Comparison of ENCODE assay signal across 15 cellular contexts in the genomic region with DNA sequence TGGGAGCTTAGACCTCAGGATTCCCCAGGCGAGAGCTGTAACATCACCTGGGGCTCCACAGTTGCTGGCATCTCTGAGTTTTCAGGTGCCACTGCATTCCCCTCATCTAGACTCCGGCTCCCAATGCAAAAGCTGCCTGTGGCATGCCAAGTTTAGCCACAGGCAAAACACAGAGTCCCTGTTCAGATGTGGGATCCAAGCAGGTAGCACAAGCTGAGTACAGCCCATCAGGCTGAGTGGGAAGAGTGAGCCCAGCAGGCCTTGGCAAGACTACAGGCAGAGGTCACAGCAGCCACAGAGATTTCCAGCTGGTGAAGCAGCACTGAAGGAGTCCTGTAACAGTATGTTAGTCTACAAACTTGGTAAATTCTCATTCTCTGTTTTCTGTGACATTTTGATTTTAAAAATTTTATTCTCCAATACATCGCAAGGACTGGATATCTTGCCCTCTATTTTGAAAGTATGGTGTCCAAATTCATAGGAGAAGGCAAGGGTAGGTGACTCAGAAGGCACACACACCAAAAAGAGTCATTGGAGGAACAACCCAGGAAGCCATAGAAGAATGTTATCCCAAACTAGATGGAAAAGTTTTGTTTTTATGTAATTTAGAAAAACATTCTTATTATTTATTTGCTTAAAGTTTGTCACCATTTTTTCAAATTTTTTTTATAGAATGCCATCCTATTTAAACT. TPM values are rescaled to one million over a fixed set of nuclear protein-coding genes. Genes with fewer than 3 reads are reported as not detected.
A peak's percentile ranks its signal among the peaks of the same experiment; 100 is the strongest.
DNase-seq lines count a peak whose midpoint lies in the region; ATAC-seq and TF ChIP-seq lines count a peak whose summit lies in the region.
"Had no signal": no experiment of that assay in that cellular context is flagged by ENCODE, and none has a peak within 500 bp of the region (broad histone marks: within the 10 kb centered on the region; RNA-seq: fewer than 3 reads in every experiment).

No MANE protein-coding gene starts in this region.

- H3K27me3 ChIP-seq in brain microvascular endothelial cell (replicated peaks) (no peaks in the 10 kb centered on the region), Peyer's patch (no peaks in the 10 kb centered on the region)
- H3K27me3 ChIP-seq: cardiac muscle cell, esophagus muscularis mucosa had no signal

- in situ Hi-C loops in brain microvascular endothelial cell (cut with HindIII; ENCODE audit: low pct_ligation_motif_present, low sequenced_read_pairs): no loop called here

- no peaks in the 10 kb centered on the region for H3K36me3 Mint-ChIP-seq in HFFc6 (ENCODE audit: low read depth)
- H3K36me3 Mint-ChIP-seq: IgD-negative memory B cell had no signal

- H3K4me3 ChIP-seq in brain microvascular endothelial cell (ENCODE audit: low read depth, low read length) (no peak overlapping the region), fibroblast of the aortic adventitia (ENCODE audit: low read depth, low read length) (no peak overlapping the region), Peyer's patch (no peak overlapping the region)
- H3K4me3 ChIP-seq: cardiac muscle cell, esophagus muscularis mucosa, mucosa of descending colon had no signal

- DNase-seq in HFFc6: peak; percentile 20
- no peak for DNase-seq in brain microvascular endothelial cell
- DNase-seq in fibroblast of the aortic adventitia (ENCODE audit: low read depth): peak; percentile 53
- DNase-seq in renal cortical epithelial cell (ENCODE audit: low read depth): peak; percentile 72
- no peak for DNase-seq in stimulated activated CD4-positive, alpha-beta T cell treated with anti-CD3 and anti-CD28 coated beads, Interleukin-4, amount 100 ng/mL, for 4 hours
- DNase-seq in stimulated activated naive CD4-positive, alpha-beta T cell treated with Interleukin-2 at 50 U/mL for 16 hours (lab: John Stamatoyannopoulos, UW): no peak
- DNase-seq in Peyer's patch: no peak
- DNase-seq: activated CD8-positive, alpha-beta memory T cell treated with anti-CD3 and anti-CD28 coated beads for 24 hours; NCI-H1105 treated with DMSO at 0.1 percent for 48 hours; NCI-H2227 treated with DMSO at 0.1 percent for 48 hours had no signal

- no peak for TF ChIP-seq CTCF in HFFc6 (IDR thresholded peaks at IDR 0.05)
- TF ChIP-seq CTCF in brain microvascular endothelial cell (IDR thresholded peaks at IDR 0.05; ENCODE audit: low read depth, low read length, missing control alignments): no peak
- TF ChIP-seq CTCF in fibroblast of the aortic adventitia (IDR thresholded peaks at IDR 0.05; ENCODE audit: insufficient read depth, low read length): no peak
- TF ChIP-seq CTCF in Peyer's patch (IDR thresholded peaks at IDR 0.05): no peak

- no peak for ATAC-seq in HG03342 (IDR thresholded peaks at IDR 0.05; ENCODE audit: unreplicated experiment)

- peaks cover 89% of the 10 kb centered on the region for H3K4me1 Mint-ChIP-seq in HFFc6 (ENCODE audit: low read depth)
- H3K4me1 Mint-ChIP-seq: IgD-negative memory B cell had no signal

- peaks cover 0 to 11% (median 2%) of the 10 kb centered on the region in 4 donors for H3K4me1 ChIP-seq in Peyer's patch

- peak overlapping the region; percentile 100 for H3K27ac Mint-ChIP-seq in HFFc6
- H3K27ac Mint-ChIP-seq: IgD-negative memory B cell had no signal

- no peak for TF ChIP-seq POLR2A in Peyer's patch (IDR thresholded peaks at IDR 0.05)

- H3K9me3 ChIP-seq in Peyer's patch: no peaks in the 10 kb centered on the region
- H3K9me3 ChIP-seq: esophagus muscularis mucosa, mucosa of descending colon had no signal

- H3K27ac ChIP-seq in brain microvascular endothelial cell (peak overlapping the region; percentile 99), Peyer's patch (no peak overlapping the region)
- H3K27ac ChIP-seq: cardiac muscle cell had no signal

- H3K36me3 ChIP-seq in brain microvascular endothelial cell (replicated peaks) (no peaks in the 10 kb centered on the region), Peyer's patch (no peaks in the 10 kb centered on the region)
- H3K36me3 ChIP-seq: cardiac muscle cell, esophagus muscularis mucosa had no signal

- H3K9me3 Mint-ChIP-seq in HFFc6: no peaks in the 10 kb centered on the region
- H3K9me3 Mint-ChIP-seq: IgD-negative memory B cell had no signal

- H3K27me3 Mint-ChIP-seq in HFFc6 (ENCODE audit: insufficient read depth): no peaks in the 10 kb centered on the region; the same call in 1 of the 2 replicates

- H3K4me3 Mint-ChIP-seq in HFFc6: no peak overlapping the region
- H3K4me3 Mint-ChIP-seq: IgD-negative memory B cell had no signal

RNA-seq across cellular contexts. Expression of a gene that starts 13.6 kb away (rescaled TPM):
- 1 to 10 TPM; 1.1 to 3.2 (median 1.9) TPM for total RNA-seq in HFFc6 (2021; fragmentation: NEBNext Ultra II Directional; extraction: Animal tissue kit (Norgen Biotek cat#: 25700))
- total RNA-seq in fibroblast of the aortic adventitia (ENCODE audit: low replicate concordance) (1.1 and 1.9 TPM in 2 replicates), renal cortical epithelial cell (14.9 and 34.7 TPM in 2 replicates), Peyer's patch (10 to 100 TPM in 2 of 4 donors, 1 to 10 TPM in 2; 8.0 to 27.2 (median 9.9) TPM)
- total RNA-seq: cardiac muscle cell had no signal

RNA-seq across cellular contexts. Expression of a gene that starts 45.4 kb away (rescaled TPM):
- total RNA-seq in HFFc6 (2021; fragmentation: NEBNext Ultra II Directional; extraction: Animal tissue kit (Norgen Biotek cat#: 25700)): 1 to 10 TPM; 5.2 to 9.0 (median 8.1) TPM
- 8.2 and 15.0 TPM in 2 replicates for total RNA-seq in fibroblast of the aortic adventitia (ENCODE audit: low replicate concordance)
- total RNA-seq in renal cortical epithelial cell: 22.2 and 71.8 TPM in 2 replicates
- 10 to 100 TPM; 11.8 to 17.1 (median 14.9) TPM for total RNA-seq in Peyer's patch

Comparison
In these comparisons a context has a peak if more than half of its experiments do, and no peak if none do; other contexts are left out.
1. DNase-seq: peak in HFFc6 (single experiment), fibroblast of the aortic adventitia (single experiment) and renal cortical epithelial cell (single experiment); none in brain microvascular endothelial cell (single experiment), stimulated activated CD4-positive, alpha-beta T cell treated with anti-CD3 and anti-CD28 coated beads, Interleukin-4, amount 100 ng/mL, for 4 hours (0 of 2), stimulated activated naive CD4-positive, alpha-beta T cell treated with Interleukin-2 at 50 U/mL for 16 hours (single experiment) and Peyer's patch (0 of 3).